In the genomic region with DNA sequence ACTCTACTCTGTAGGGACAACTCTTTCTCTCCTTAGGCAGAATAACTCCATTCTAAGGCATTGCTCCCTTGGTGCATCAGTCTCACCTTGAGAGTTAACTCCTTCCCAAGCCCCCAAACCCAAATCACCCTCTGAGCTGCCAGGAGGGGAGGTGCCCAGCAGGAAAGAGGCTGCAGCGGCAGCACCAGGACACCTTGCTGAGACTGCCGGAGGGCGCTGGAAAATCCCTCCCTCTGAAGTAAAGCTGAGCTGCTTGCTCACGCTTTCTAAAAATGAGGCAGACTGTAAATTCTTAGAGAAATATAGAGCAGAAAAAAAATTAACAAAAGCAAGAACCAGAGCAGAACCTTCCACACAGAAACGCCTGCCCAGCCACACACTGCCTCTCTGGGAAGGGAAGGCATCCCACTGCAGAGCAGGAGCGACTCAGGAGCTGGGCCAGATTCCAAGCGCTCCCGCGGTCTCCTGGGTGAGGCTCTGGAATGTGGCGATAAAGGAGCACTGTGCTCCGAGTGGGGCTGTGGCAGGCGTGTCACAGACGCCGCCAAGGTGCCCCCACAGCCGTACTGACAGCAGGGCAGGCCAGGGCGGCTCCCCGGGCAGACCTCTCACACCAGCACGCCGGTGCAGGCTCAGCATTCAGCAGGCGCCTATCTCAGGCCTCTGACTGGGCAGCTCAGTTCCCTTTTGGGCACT, we compare ENCODE assay signal across 10 cellular contexts.
DNase-seq lines count a peak whose midpoint lies in the region; ATAC-seq and TF ChIP-seq lines count a peak whose summit lies in the region.
"Had no signal": no experiment of that assay in that cellular context is flagged by ENCODE, and none has a peak within 500 bp of the region (broad histone marks: within the 10 kb centered on the region; RNA-seq: fewer than 3 reads in every experiment).

No MANE protein-coding gene starts in this region.

- RAD21 ChIA-PET in HCT116 (lab: Charles Lee; ENCODE audit: low non-redundant PET in 1 of 2, low total read pairs in 2 of 2, uncharacterized antibody in 2 of 2, unreplicated experiment in 2 of 2) = no interaction called here

- H3K4me1 ChIP-seq in HCT116 (ENCODE audit: control insufficient read depth in 1 of 2, insufficient read depth in 2 of 2, low read length in 2 of 2) (peaks cover 42% of the 10 kb centered on the region in 2 experiments), iPS DF 6.9 (ENCODE audit: control insufficient read depth, insufficient read depth, low read length) (peaks cover 4% of the 10 kb centered on the region; the same call in 1 of the 2 replicates), sigmoid colon (peaks cover 0 to 27% (median 25%) of the 10 kb centered on the region in 4 donors)

- no TSS peak for BruUV-seq in HCT116 (replicated peaks; lab: Mats Ljungman, UMichigan)

- intact Hi-C loops in HCT116 (cut with micrococcal nuclease) (no loop called here), sigmoid colon (cut with DNase I) (no loop called here)
- intact Hi-C loops in activated CD4-positive, alpha-beta T cell treated with anti-CD3 and anti-CD28 coated beads, Interleukin-2, amount 10 ng/mL, durations not matched to agents 24 days and 14 days (cut with micrococcal nuclease) = no loop called here

- no CpG with 5 or more reads among the region's 20 CpGs for WGBS in iPS DF 6.9 (ENCODE audit: insufficient coverage, insufficient read length)
- 22 to 69% methylated on average over 20 of the region's 20 CpGs for WGBS in sigmoid colon, 2 donors

- DNase-seq in HCT116 (ENCODE audit: low read depth, low spot score) = peak; percentile 45
- DNase-seq in iPS DF 6.9 (ENCODE audit: low read depth, low spot score) = peak; percentile 18
- peak; percentile 73 for DNase-seq in sigmoid colon
- DNase-seq in activated T-cell treated with anti-CD3 and anti-CD28 coated beads for 4 hours = no peak
- DNase-seq in activated CD4-positive, alpha-beta T cell treated with anti-CD3 and anti-CD28 coated beads, Interleukin-2, amount 10 ng/mL, durations not matched to agents 24 days and 14 days = no peak
- DNase-seq in activated CD4-positive, alpha-beta T cell treated with anti-CD3 and anti-CD28 coated beads, Interleukin-2, amount 10 ng/mL, durations not matched to agents 7 days and 5 days = no peak
- no peak for DNase-seq in UCSD-AML1 (lab: John Stamatoyannopoulos, UW; ENCODE audit: unreplicated experiment)
- DNase-seq: activated CD4-positive, alpha-beta T cell treated with anti-CD3 and anti-CD28 coated beads for 36 hours had no signal

- no peak overlapping the region for H2AFZ ChIP-seq in HCT116 (ENCODE audit: low read depth, low read length, poor library complexity, severe bottlenecking)

- no peak for TF ChIP-seq RAD21 in HCT116 (IDR thresholded peaks at IDR 0.05; ENCODE audit: low read depth)

- no peak for TF ChIP-seq EP300 in sigmoid colon (IDR thresholded peaks at IDR 0.05)

- H3K9me3 ChIP-seq in HCT116 (ENCODE audit: control insufficient read depth in 1 of 2, insufficient read depth in 1 of 2, low read depth in 1 of 2, low read length in 2 of 2) (no peaks in the 10 kb centered on the region), iPS DF 6.9 (ENCODE audit: control insufficient read depth, insufficient read depth, low read length) (no peaks in the 10 kb centered on the region), sigmoid colon (no peaks in the 10 kb centered on the region)

- no peak for TF ChIP-seq POLR2A in HCT116 (IDR thresholded peaks at IDR 0.05; ENCODE audit: borderline replicate concordance, extremely low read depth, insufficient read depth, insufficient read length)
- no peak for TF ChIP-seq POLR2A in sigmoid colon (IDR thresholded peaks at IDR 0.05)

- H3K4me2 ChIP-seq in HCT116 (ENCODE audit: low read length) = peak overlapping the region; percentile 78

- H3K4me3 Mint-ChIP-seq in brain = peak overlapping the region; percentile 61 to 73 (median 63)
- H3K4me3 Mint-ChIP-seq in activated CD4-positive, alpha-beta T cell treated with anti-CD3 and anti-CD28 coated beads, Interleukin-2, amount 10 ng/mL, durations not matched to agents 24 days and 14 days = no peak overlapping the region
- H3K4me3 Mint-ChIP-seq in activated CD4-positive, alpha-beta T cell treated with anti-CD3 and anti-CD28 coated beads, Interleukin-2, amount 10 ng/mL, durations not matched to agents 7 days and 5 days = no peak overlapping the region
- H3K4me3 Mint-ChIP-seq: activated CD4-positive, alpha-beta T cell treated with anti-CD3 and anti-CD28 coated beads for 36 hours; IgD-negative memory B cell had no signal

- H3K36me3 ChIP-seq in HCT116 (ENCODE audit: control insufficient read depth in 1 of 2, insufficient read depth in 2 of 2, low read length in 2 of 2) (no peaks in the 10 kb centered on the region), iPS DF 6.9 (ENCODE audit: control insufficient read depth, insufficient read depth, low read length) (no peaks in the 10 kb centered on the region), sigmoid colon (no peaks in the 10 kb centered on the region)

- H3K9ac ChIP-seq in HCT116 (ENCODE audit: low read length) = peak overlapping the region; percentile 21; the same call in 1 of the 2 replicates

- H4K20me1 ChIP-seq in HCT116 (ENCODE audit: insufficient read depth) = no peaks in the 10 kb centered on the region

- H3K4me1 Mint-ChIP-seq in brain = peaks cover 78% of the 10 kb centered on the region
- no peaks in the 10 kb centered on the region for H3K4me1 Mint-ChIP-seq in activated CD4-positive, alpha-beta T cell treated with anti-CD3 and anti-CD28 coated beads, Interleukin-2, amount 10 ng/mL, durations not matched to agents 24 days and 14 days
- H3K4me1 Mint-ChIP-seq in activated CD4-positive, alpha-beta T cell treated with anti-CD3 and anti-CD28 coated beads, Interleukin-2, amount 10 ng/mL, durations not matched to agents 7 days and 5 days = no peaks in the 10 kb centered on the region
- H3K4me1 Mint-ChIP-seq: activated CD4-positive, alpha-beta T cell treated with anti-CD3 and anti-CD28 coated beads for 36 hours had no signal

- CTCF ChIA-PET in HCT116 (lab: Charles Lee) = interaction anchor here (0.8 kb wide), 1 partner anchor 440 kb away, joined by 3 read pairs; no protein-coding TSS in a partner anchor
- CTCF ChIA-PET in activated CD4-positive, alpha-beta T cell treated with anti-CD3 and anti-CD28 coated beads, Interleukin-2, amount 10 ng/mL, durations not matched to agents 7 days and 5 days (lab: Charles Lee) = no interaction called here

- H3K9me3 Mint-ChIP-seq in brain = no peaks in the 10 kb centered on the region
- H3K9me3 Mint-ChIP-seq in activated CD4-positive, alpha-beta T cell treated with anti-CD3 and anti-CD28 coated beads, Interleukin-2, amount 10 ng/mL, durations not matched to agents 24 days and 14 days = no peaks in the 10 kb centered on the region
- H3K9me3 Mint-ChIP-seq in activated CD4-positive, alpha-beta T cell treated with anti-CD3 and anti-CD28 coated beads, Interleukin-2, amount 10 ng/mL, durations not matched to agents 7 days and 5 days = no peaks in the 10 kb centered on the region
- H3K9me3 Mint-ChIP-seq: IgD-negative memory B cell had no signal

- TF ChIP-seq CTCF in HCT116 (IDR thresholded peaks at IDR 0.05 in 2 of 3, conservative IDR thresholded peaks at IDR 0.05 in 1 of 3; ENCODE audit: borderline replicate concordance in 1 of 3, insufficient read depth in 1 of 3, low read depth in 2 of 3, low read length in 2 of 3) = no peak
- TF ChIP-seq CTCF in brain (conservative IDR thresholded peaks at IDR 0.05) = no peak
- TF ChIP-seq CTCF in sigmoid colon (IDR thresholded peaks at IDR 0.05) = no peak

- H3K4me3 ChIP-seq in HCT116 (replicated peaks in 1 of 2; ENCODE audit: low read depth in 1 of 2, low read length in 2 of 2) (peak overlapping the region; percentile 15 to 45), iPS DF 6.9 (ENCODE audit: low read length) (no peak overlapping the region), sigmoid colon (peak overlapping the region in 2 of 4 donors; percentile 22 to 26)

- POLR2A ChIA-PET in HCT116 (lab: Charles Lee) = no interaction called here
- POLR2A ChIA-PET in activated CD4-positive, alpha-beta T cell treated with anti-CD3 and anti-CD28 coated beads, Interleukin-2, amount 10 ng/mL, durations not matched to agents 7 days and 5 days (lab: Charles Lee) = no interaction called here

- H3K27me3 Mint-ChIP-seq in brain = peaks cover 14% of the 10 kb centered on the region
- no peaks in the 10 kb centered on the region for H3K27me3 Mint-ChIP-seq in activated CD4-positive, alpha-beta T cell treated with anti-CD3 and anti-CD28 coated beads, Interleukin-2, amount 10 ng/mL, durations not matched to agents 24 days and 14 days
- H3K27me3 Mint-ChIP-seq in activated CD4-positive, alpha-beta T cell treated with anti-CD3 and anti-CD28 coated beads, Interleukin-2, amount 10 ng/mL, durations not matched to agents 7 days and 5 days = no peaks in the 10 kb centered on the region
- H3K27me3 Mint-ChIP-seq: IgD-negative memory B cell had no signal

- H3K27me3 ChIP-seq in HCT116 (ENCODE audit: insufficient read depth, low read length) (no peaks in the 10 kb centered on the region), iPS DF 6.9 (ENCODE audit: control insufficient read depth, insufficient read depth, low read length) (no peaks in the 10 kb centered on the region), sigmoid colon (no peaks in the 10 kb centered on the region)

- no peaks in the 10 kb centered on the region for H3K9me2 ChIP-seq in HCT116 (ENCODE audit: insufficient read depth)

- peak overlapping the region in 4 of 5 experiments; percentile 69 to 88 (median 80) for H3K27ac Mint-ChIP-seq in brain
- H3K27ac Mint-ChIP-seq in activated CD4-positive, alpha-beta T cell treated with anti-CD3 and anti-CD28 coated beads, Interleukin-2, amount 10 ng/mL, durations not matched to agents 24 days and 14 days = no peak overlapping the region
- no peak overlapping the region for H3K27ac Mint-ChIP-seq in activated CD4-positive, alpha-beta T cell treated with anti-CD3 and anti-CD28 coated beads, Interleukin-2, amount 10 ng/mL, durations not matched to agents 7 days and 5 days
- H3K27ac Mint-ChIP-seq: activated CD4-positive, alpha-beta T cell treated with anti-CD3 and anti-CD28 coated beads for 36 hours had no signal

- H3K36me3 Mint-ChIP-seq in brain = no peaks in the 10 kb centered on the region
- no peaks in the 10 kb centered on the region for H3K36me3 Mint-ChIP-seq in activated CD4-positive, alpha-beta T cell treated with anti-CD3 and anti-CD28 coated beads, Interleukin-2, amount 10 ng/mL, durations not matched to agents 24 days and 14 days (ENCODE audit: low read depth)
- H3K36me3 Mint-ChIP-seq in activated CD4-positive, alpha-beta T cell treated with anti-CD3 and anti-CD28 coated beads, Interleukin-2, amount 10 ng/mL, durations not matched to agents 7 days and 5 days (ENCODE audit: low read depth) = no peaks in the 10 kb centered on the region

- H3K27ac ChIP-seq in HCT116 (ENCODE audit: low read depth, low read length) (peak overlapping the region; percentile 45), iPS DF 6.9 (ENCODE audit: low read length) (no peak overlapping the region), sigmoid colon (peak overlapping the region; percentile 4 to 69 (median 68))

- peak; percentile 91 for ATAC-seq in HCT116
- ATAC-seq: activated CD4-positive, alpha-beta T cell treated with anti-CD3 and anti-CD28 coated beads for 36 hours had no signal

- H3K79me2 ChIP-seq in HCT116 (ENCODE audit: insufficient read depth, low read length) = no peaks in the 10 kb centered on the region

TF ChIP-seq in HCT116, 20 proteins besides CTCF, POLR2A, EP300 and RAD21 (continues in another document):
- peak; percentile 17; the same call in 1 of the 2 replicates for TF ChIP-seq SP1 (IDR thresholded peaks at IDR 0.05; ENCODE audit: low read depth)

Comparison
In these comparisons a context has a peak if more than half of its experiments do, and no peak if none do; other contexts are left out.
1. DNase-seq: peak in HCT116 (single experiment), iPS DF 6.9 (single experiment) and sigmoid colon (single experiment); none in activated T-cell treated with anti-CD3 and anti-CD28 coated beads for 4 hours (single experiment), activated CD4-positive, alpha-beta T cell treated with anti-CD3 and anti-CD28 coated beads, Interleukin-2, amount 10 ng/mL, durations not matched to agents 24 days and 14 days (single experiment), activated CD4-positive, alpha-beta T cell treated with anti-CD3 and anti-CD28 coated beads, Interleukin-2, amount 10 ng/mL, durations not matched to agents 7 days and 5 days (single experiment) and UCSD-AML1 (single experiment).
2. H3K27ac Mint-ChIP-seq: peak in brain (4 of 5); none in activated CD4-positive, alpha-beta T cell treated with anti-CD3 and anti-CD28 coated beads, Interleukin-2, amount 10 ng/mL, durations not matched to agents 24 days and 14 days (single experiment) and activated CD4-positive, alpha-beta T cell treated with anti-CD3 and anti-CD28 coated beads, Interleukin-2, amount 10 ng/mL, durations not matched to agents 7 days and 5 days (single experiment).
3. H3K4me3 Mint-ChIP-seq: peak in brain (5 of 5); none in activated CD4-positive, alpha-beta T cell treated with anti-CD3 and anti-CD28 coated beads, Interleukin-2, amount 10 ng/mL, durations not matched to agents 24 days and 14 days (single experiment) and activated CD4-positive, alpha-beta T cell treated with anti-CD3 and anti-CD28 coated beads, Interleukin-2, amount 10 ng/mL, durations not matched to agents 7 days and 5 days (single experiment).